In genomic region chr22:19358195-19358594, GRCh38 we compare ENCODE assay signal across 19 cellular contexts.
DNase-seq lines count a peak whose midpoint lies in the region; ATAC-seq, FAIRE-seq and TF ChIP-seq lines count a peak whose summit lies in the region.
"Had no signal": no experiment of that assay in that cellular context is flagged by ENCODE, and none has a peak within 500 bp of the region (broad histone marks: within the 10 kb centered on the region; RNA-seq: fewer than 3 reads in every experiment).

No MANE protein-coding gene starts in this region.

- FAIRE-seq in kidney (lab: Jason Lieb, UNC): no peak

- no peak overlapping the region for H3K4me2 ChIP-seq in mesenchymal stem cell (ENCODE audit: low read length, poor library complexity, severe bottlenecking)
- H3K4me2 ChIP-seq: PC-9 had no signal

- no peaks in the 10 kb centered on the region for H3K9me3 ChIP-seq in mesenchymal stem cell (ENCODE audit: control insufficient read depth, low read length)
- H3K9me3 ChIP-seq in thyroid gland: no peaks in the 10 kb centered on the region
- no peaks in the 10 kb centered on the region for H3K9me3 ChIP-seq in lower lobe of right lung
- H3K9me3 ChIP-seq in kidney (ENCODE audit: control insufficient read depth in 1 of 2, low read length in 2 of 2): no peaks in the 10 kb centered on the region
- H3K9me3 ChIP-seq: HAP-1 had no signal

- no peak overlapping the region for H4K8ac ChIP-seq in mesenchymal stem cell (ENCODE audit: low read length)

- H3K36me3 Mint-ChIP-seq in activated T-helper 17 cell treated with anti-CD3 and anti-CD28 coated beads, Interleukin-2, amount 50 U/mL, for 72 hours (ENCODE audit: low read depth): peaks cover 81% of the 10 kb centered on the region

- peak overlapping the region; percentile 58 for H3K27ac Mint-ChIP-seq in activated T-helper 17 cell treated with anti-CD3 and anti-CD28 coated beads, Interleukin-2, amount 50 U/mL, for 72 hours

- no peak overlapping the region for H4K91ac ChIP-seq in mesenchymal stem cell (ENCODE audit: low read length)

- no peaks in the 10 kb centered on the region for H3K4me1 Mint-ChIP-seq in activated T-helper 17 cell treated with anti-CD3 and anti-CD28 coated beads, Interleukin-2, amount 50 U/mL, for 72 hours

- ATAC-seq in activated T-helper 17 cell treated with anti-CD3 and anti-CD28 coated beads, Interleukin-2, amount 50 U/mL, for 72 hours (replicated peaks): no peak
- no peak for ATAC-seq in lower lobe of right lung

- no peaks in the 10 kb centered on the region for H3K9me3 Mint-ChIP-seq in activated T-helper 17 cell treated with anti-CD3 and anti-CD28 coated beads, Interleukin-2, amount 50 U/mL, for 72 hours

- no peak overlapping the region for H2BK15ac ChIP-seq in mesenchymal stem cell (ENCODE audit: low read depth, poor library complexity, severe bottlenecking)

- H3K23ac ChIP-seq in mesenchymal stem cell (ENCODE audit: low read length in 2 of 2): no peak overlapping the region

- intact Hi-C loops in thyroid gland (cut with DNase I) (loop anchor here (10.0 kb wide), 1 partner anchor 77 kb away; the partner anchor contains the start of genes HIRA and MRPL40), lower lobe of right lung (cut with DNase I) (no loop called here), kidney (cut with DNase I) (no loop called here)

- H3K4me3 ChIP-seq in mesenchymal stem cell (ENCODE audit: insufficient read depth in 1 of 2, low read depth in 1 of 2, low read length in 2 of 2) (no peak overlapping the region), thyroid gland (replicated peaks in 1 of 3) (no peak overlapping the region), H7 (ENCODE audit: insufficient read depth, low read depth, low read length) (no peak overlapping the region), lower lobe of right lung (no peak overlapping the region), kidney (ENCODE audit: low read length in 2 of 2) (no peak overlapping the region)
- H3K4me3 ChIP-seq: HAP-1, PC-9 had no signal

- H3K4me3 Mint-ChIP-seq in activated T-helper 17 cell treated with anti-CD3 and anti-CD28 coated beads, Interleukin-2, amount 50 U/mL, for 72 hours: no peak overlapping the region

- H2BK5ac ChIP-seq in mesenchymal stem cell (ENCODE audit: low read depth, low read length, poor library complexity, severe bottlenecking): no peak overlapping the region

- no peak overlapping the region for H3K27ac ChIP-seq in mesenchymal stem cell (ENCODE audit: low read length, poor library complexity, severe bottlenecking)
- peak overlapping the region; percentile 99 for H3K27ac ChIP-seq in thyroid gland
- no peak overlapping the region for H3K27ac ChIP-seq in lower lobe of right lung
- H3K27ac ChIP-seq in kidney (ENCODE audit: low read depth in 2 of 2, low read length in 2 of 2): no peak overlapping the region
- H3K27ac ChIP-seq: C4-2B, PC-9, RWPE1 had no signal

- H3K14ac ChIP-seq in mesenchymal stem cell (ENCODE audit: low read length in 2 of 2): peak overlapping the region in 1 of 2 experiments; percentile 84

- peak overlapping the region in 1 of 2 experiments; percentile 54 for H3K18ac ChIP-seq in mesenchymal stem cell (ENCODE audit: low read depth in 1 of 2, low read length in 2 of 2)

- H3K9ac ChIP-seq in mesenchymal stem cell (ENCODE audit: low read length) (no peak overlapping the region), kidney (ENCODE audit: low read length in 2 of 2) (no peak overlapping the region)

- H2BK120ac ChIP-seq in mesenchymal stem cell (ENCODE audit: low read depth, low read length): no peak overlapping the region

- CTCF ChIA-PET in HEK293T (lab: Yijun Ruan, JAX): no interaction called here

- POLR2A ChIA-PET in HEK293T (lab: Yijun Ruan, JAX): interaction anchor here (0.9 kb wide), 1 partner anchor 113 kb away, joined by 3 read pairs; no protein-coding TSS in a partner anchor

- H3K79me1 ChIP-seq in mesenchymal stem cell (replicated peaks; ENCODE audit: low read length, poor library complexity, severe bottlenecking): peaks cover 4% of the 10 kb centered on the region

- TF ChIP-seq POLR2A in thyroid gland (IDR thresholded peaks at IDR 0.05): no peak

- H2AFZ ChIP-seq in mesenchymal stem cell (ENCODE audit: low read depth, low read length): no peak overlapping the region
- H2AFZ ChIP-seq: PC-9 had no signal

- H3K4me1 ChIP-seq in mesenchymal stem cell (ENCODE audit: control insufficient read depth, insufficient read depth, low read depth, low read length): peaks cover 10% of the 10 kb centered on the region
- H3K4me1 ChIP-seq in thyroid gland: peaks cover 80 to 86% of the 10 kb centered on the region in 2 donors
- no peaks in the 10 kb centered on the region for H3K4me1 ChIP-seq in lower lobe of right lung
- H3K4me1 ChIP-seq in kidney (ENCODE audit: control insufficient read depth in 1 of 2, insufficient read depth in 1 of 2, low read depth in 1 of 2, low read length in 2 of 2): peaks cover 0 to 2% of the 10 kb centered on the region in 2 donors
- H3K4me1 ChIP-seq: HAP-1 had no signal

- peak; percentile 3 for DNase-seq in HEK293T (ENCODE audit: extremely low spot score)
- peak; percentile 2 for DNase-seq in mesenchymal stem cell
- no peak for DNase-seq in thyroid gland
- no peak for DNase-seq in H7
- DNase-seq in lower lobe of right lung: no peak
- DNase-seq in kidney: no peak
- DNase-seq: DND-41, KBM-7, NCI-H1105, NCI-H187 treated with DMSO at 0.1 percent for 48 hours, NCI-H2227 treated with DMSO at 0.1 percent for 48 hours, NCI-H510A treated with DMSO at 0.1 percent for 48 hours, NCI-H82, PC-9, SIG-M5 had no signal

- 96% methylated on average over 2 of the region's 2 CpGs for WGBS in mesenchymal stem cell
- WGBS in thyroid gland, 2 donors: 100% methylated on average over 2 of the region's 2 CpGs; no CpG with 5 or more reads in 1 of the 2 donors

- peak overlapping the region in 1 of 2 experiments; percentile 25 for H3K4ac ChIP-seq in mesenchymal stem cell (ENCODE audit: low read depth in 1 of 2, low read length in 2 of 2)

- no peaks in the 10 kb centered on the region for H3K27me3 Mint-ChIP-seq in activated T-helper 17 cell treated with anti-CD3 and anti-CD28 coated beads, Interleukin-2, amount 50 U/mL, for 72 hours

- H2BK12ac ChIP-seq in mesenchymal stem cell (ENCODE audit: low read length in 2 of 2): no peak overlapping the region

- H2AK5ac ChIP-seq in mesenchymal stem cell (ENCODE audit: low read length, severe bottlenecking): no peak overlapping the region

- TF ChIP-seq CTCF in thyroid gland (IDR thresholded peaks at IDR 0.05) (peak in 1 of 6 experiments; percentile 3), lower lobe of right lung (IDR thresholded peaks at IDR 0.05) (no peak), kidney (IDR thresholded peaks at IDR 0.05; ENCODE audit: borderline replicate concordance, extremely low read depth, insufficient read depth) (no peak)

- H3K27me3 ChIP-seq in mesenchymal stem cell (ENCODE audit: control insufficient read depth in 1 of 2, insufficient read depth in 1 of 2, low read length in 2 of 2) (no peaks in the 10 kb centered on the region), thyroid gland (no peaks in the 10 kb centered on the region), H7 (ENCODE audit: control insufficient read depth, insufficient read depth, low read length) (no peaks in the 10 kb centered on the region), lower lobe of right lung (ENCODE audit: low read depth) (no peaks in the 10 kb centered on the region)

- H3K36me3 ChIP-seq in mesenchymal stem cell (ENCODE audit: control insufficient read depth in 1 of 2, insufficient read depth in 2 of 2, low read depth in 1 of 2, low read length in 2 of 2) (peaks cover 74 to 91% of the 10 kb centered on the region in 2 experiments), thyroid gland (peaks cover 45 to 70% of the 10 kb centered on the region in 2 donors), H7 (replicated peaks; ENCODE audit: control insufficient read depth, insufficient read depth, low read length) (peaks cover 58% of the 10 kb centered on the region), lower lobe of right lung (peaks cover 97% of the 10 kb centered on the region), kidney (ENCODE audit: control insufficient read depth in 1 of 2, insufficient read depth in 2 of 2, low read length in 2 of 2) (peaks cover 61 to 62% of the 10 kb centered on the region in 2 donors)

TF ChIP-seq in HEK293T, 16 proteins besides CTCF, POLR2A, EP300 and RAD21:
- no peak for TF ChIP-seq FOXA1 (IDR thresholded peaks at IDR 0.05)
- TF ChIP-seq FOXK2 (IDR thresholded peaks at IDR 0.05): no peak
- TF ChIP-seq BHLHE40 (IDR thresholded peaks at IDR 0.05; ENCODE audit: borderline replicate concordance): no peak
- TF ChIP-seq HDGF (IDR thresholded peaks at IDR 0.05; ENCODE audit: borderline replicate concordance): no peak
- no peak for TF ChIP-seq NFRKB (IDR thresholded peaks at IDR 0.05)
- TF ChIP-seq TARDBP (IDR thresholded peaks at IDR 0.05): no peak
- TF ChIP-seq ARNT (IDR thresholded peaks at IDR 0.05): no peak
- no peak for TF ChIP-seq ELF4 (IDR thresholded peaks at IDR 0.05)
- no peak for TF ChIP-seq LEF1 (IDR thresholded peaks at IDR 0.05; ENCODE audit: borderline replicate concordance)
- no peak for TF ChIP-seq L3MBTL2 (conservative IDR thresholded peaks at IDR 0.05)
- no peak for TF ChIP-seq ZNF384 (IDR thresholded peaks at IDR 0.05)
- no peak for TF ChIP-seq PKNOX1 (IDR thresholded peaks at IDR 0.05)
- TF ChIP-seq SP1 (IDR thresholded peaks at IDR 0.05): no peak
- TF ChIP-seq FOXM1 (IDR thresholded peaks at IDR 0.05; ENCODE audit: borderline replicate concordance): no peak

Comparison
In these comparisons a context has a peak if more than half of its experiments do, and no peak if none do; other contexts are left out.
1. DNase-seq: peak in HEK293T (single experiment) and mesenchymal stem cell (single experiment); none in thyroid gland (0 of 2), H7 (single experiment), lower lobe of right lung (single experiment) and kidney (single experiment).
2. H3K27ac ChIP-seq: peak in thyroid gland (3 of 3); none in mesenchymal stem cell (single experiment), lower lobe of right lung (single experiment) and kidney (0 of 2).